31 cellular contexts compared by ENCODE assay signal in genomic region chr3:195334967-195335366, GRCh38.
"Had no signal": no experiment of that assay in that cellular context is flagged by ENCODE, and none has a peak within 500 bp of the region (broad histone marks: within the 10 kb centered on the region; RNA-seq: fewer than 3 reads in every experiment).

No MANE protein-coding gene starts in this region.

- H3K4me1 ChIP-seq: ascending aorta had no signal

- ATAC-seq: activated CD8-positive, alpha-beta T cell treated with anti-CD3 and anti-CD28 coated beads for 36 hours; activated naive CD8-positive, alpha-beta T cell treated with anti-CD3 and anti-CD28 coated beads, Interleukin-2, amount 50 U/mL, for 24 hours; activated T-cell treated with anti-CD3 and anti-CD28 coated beads, Interleukin-2, amount 50 U/mL, for 4 hours; activated T-cell treated with anti-CD3 and anti-CD28 coated beads, Interleukin-2, amount 50 U/mL, for 72 hours; activated T-helper 17 cell treated with anti-CD3 and anti-CD28 coated beads, Interleukin-2, amount 50 U/mL, for 72 hours had no signal

- DNase-seq: activated B cell treated with CpG ODN at 0.5 μM for 24 hours; activated CD4-positive, alpha-beta memory T cell treated with anti-CD3 and anti-CD28 coated beads for 36 hours; activated CD4-positive, alpha-beta T cell treated with anti-CD3 and anti-CD28 coated beads for 4 hours; activated CD4-positive, alpha-beta T cell treated with anti-CD3 and anti-CD28 coated beads, Interleukin-2, amount 10 ng/mL, durations not matched to agents 24 days and 14 days; activated CD4-positive, alpha-beta T cell treated with anti-CD3 and anti-CD28 coated beads, Interleukin-2, amount 50 U/mL, for 1 hour; activated CD4-positive, alpha-beta T cell treated with anti-CD3 and anti-CD28 coated beads, Interleukin-2, amount 50 U/mL, for 4 hours; activated CD4-positive, CD25-positive, alpha-beta regulatory T cell treated with anti-CD3 and anti-CD28 coated beads, Interleukin-2, amount 50 U/mL, for 72 hours; activated CD8-positive, alpha-beta memory T cell treated with anti-CD3 and anti-CD28 coated beads, Interleukin-2, amount 50 U/mL, for 4 hours; activated CD8-positive, alpha-beta T cell treated with anti-CD3 and anti-CD28 coated beads for 36 hours; activated effector memory CD4-positive, alpha-beta T cell treated with anti-CD3 and anti-CD28 coated beads, Interleukin-2, amount 50 U/mL, for 16 hours; activated naive CD4-positive, alpha-beta T cell treated with anti-CD3 and anti-CD28 coated beads, Interleukin-2, amount 10 ng/mL, durations not matched to agents 7 days and 5 days; activated naive CD4-positive, alpha-beta T cell treated with Interleukin-2 at 50 U/mL for 16 hours; activated naive CD8-positive, alpha-beta T cell treated with anti-CD3 and anti-CD28 coated beads, Interleukin-2, amount 10 ng/mL, durations not matched to agents 7 days and 5 days; activated naive CD8-positive, alpha-beta T cell treated with anti-CD3 and anti-CD28 coated beads, Interleukin-2, amount 50 U/mL, for 24 hours; activated T-cell treated with anti-CD3 and anti-CD28 coated beads for 4 hours; activated T-cell treated with anti-CD3 and anti-CD28 coated beads, Interleukin-2, amount 50 U/mL, for 1 hour; activated T-cell treated with anti-CD3 and anti-CD28 coated beads, Interleukin-2, amount 50 U/mL, for 4 hours; activated T-cell treated with anti-CD3 and anti-CD28 coated beads, Interleukin-2, amount 50 U/mL, for 72 hours; amygdala; anterior cingulate cortex; caudate nucleus; cerebellar nuclear complex; T-helper 1 cell; T-helper 2 cell; T-helper 9 cell had no signal

- H3K27me3 ChIP-seq: ascending aorta, cardiac muscle cell had no signal

- H3K4me3 ChIP-seq: ascending aorta, cardiac muscle cell had no signal

- FAIRE-seq: bronchial epithelial cell, TTC549 had no signal

- H3K9me3 ChIP-seq: ascending aorta had no signal

- H3K27ac ChIP-seq: ascending aorta, cardiac muscle cell, VCaP had no signal
